In genomic region chr2:68250196-68250595, GRCh38 we compare ENCODE assay signal across 7 cellular contexts. TPM values are rescaled to one million over a fixed set of nuclear protein-coding genes. Genes with fewer than 3 reads are reported as not detected.
A peak's percentile ranks its signal among the peaks of the same experiment; 100 is the strongest.
DNase-seq lines count a peak whose midpoint lies in the region; ATAC-seq and TF ChIP-seq lines count a peak whose summit lies in the region.

No MANE protein-coding gene starts in this region.

- peaks cover 15% of the 10 kb centered on the region for H3K36me3 Mint-ChIP-seq in HFFc6 (ENCODE audit: low read depth)
- peaks cover 7% of the 10 kb centered on the region for H3K36me3 Mint-ChIP-seq in T-helper 17 cell (ENCODE audit: low read depth)
- H3K36me3 Mint-ChIP-seq in stimulated activated memory B cell treated with anti-CD40 and anti-IgM and Interleukin-4, amounts not matched to agents 10 μg/mL and 1 μg/mL and 100 μg/mL, for 72 hours, result peaks cover 5% of the 10 kb centered on the region

- H3K27me3 Mint-ChIP-seq in HFFc6 (ENCODE audit: insufficient read depth), result peaks cover 5% of the 10 kb centered on the region
- H3K27me3 Mint-ChIP-seq in T-helper 17 cell, result no peaks in the 10 kb centered on the region
- H3K27me3 Mint-ChIP-seq in stimulated activated memory B cell treated with anti-CD40 and anti-IgM and Interleukin-4, amounts not matched to agents 10 μg/mL and 1 μg/mL and 100 μg/mL, for 72 hours, result no peaks in the 10 kb centered on the region

- DNase-seq in HFFc6 (no peak), T-helper 17 cell (no peak), germinal center (ENCODE audit: low spot score) (peak; percentile 13), GDM1 (lab: John Stamatoyannopoulos, UW) (no peak), Ammon's horn (ENCODE audit: low spot score) (no peak)

- H3K9me3 Mint-ChIP-seq in HFFc6, result no peaks in the 10 kb centered on the region
- H3K9me3 Mint-ChIP-seq in stimulated activated memory B cell treated with anti-CD40 and anti-IgM and Interleukin-4, amounts not matched to agents 10 μg/mL and 1 μg/mL and 100 μg/mL, for 72 hours, result no peaks in the 10 kb centered on the region

- TF ChIP-seq CTCF in HFFc6 (IDR thresholded peaks at IDR 0.05), result no peak

- peaks cover 22% of the 10 kb centered on the region for H3K4me1 Mint-ChIP-seq in HFFc6 (ENCODE audit: low read depth)
- peaks cover 33% of the 10 kb centered on the region for H3K4me1 Mint-ChIP-seq in T-helper 17 cell
- H3K4me1 Mint-ChIP-seq in stimulated activated memory B cell treated with anti-CD40 and anti-IgM and Interleukin-4, amounts not matched to agents 10 μg/mL and 1 μg/mL and 100 μg/mL, for 72 hours, result peaks cover 30% of the 10 kb centered on the region

- ATAC-seq in T-helper 17 cell (no peak), HG03571 (IDR thresholded peaks at IDR 0.05; ENCODE audit: unreplicated experiment) (no peak)
- ATAC-seq in stimulated activated memory B cell treated with anti-CD40 and anti-IgM and Interleukin-4, amounts not matched to agents 10 μg/mL and 1 μg/mL and 100 μg/mL, for 72 hours, result no peak

- H3K27ac Mint-ChIP-seq in HFFc6 (peak overlapping the region; percentile 93), T-helper 17 cell (no peak overlapping the region)
- H3K27ac Mint-ChIP-seq in stimulated activated memory B cell treated with anti-CD40 and anti-IgM and Interleukin-4, amounts not matched to agents 10 μg/mL and 1 μg/mL and 100 μg/mL, for 72 hours, result peak overlapping the region; percentile 94

- H3K4me3 Mint-ChIP-seq in HFFc6, result peak overlapping the region; percentile 94
- H3K4me3 Mint-ChIP-seq in T-helper 17 cell, result peak overlapping the region; percentile 99
- H3K4me3 Mint-ChIP-seq in stimulated activated memory B cell treated with anti-CD40 and anti-IgM and Interleukin-4, amounts not matched to agents 10 μg/mL and 1 μg/mL and 100 μg/mL, for 72 hours, result peak overlapping the region; percentile 91

- H3K9me3 ChIP-seq in T-helper 17 cell (ENCODE audit: control insufficient read depth, low read length, poor library complexity, severe bottlenecking), result no peaks in the 10 kb centered on the region

RNA-seq across cellular contexts. Expression of gene PPP3R1, which starts 2.1 kb away (rescaled TPM):
- total RNA-seq in HFFc6 (2021; fragmentation: NEBNext Ultra II Directional; extraction: Animal tissue kit (Norgen Biotek cat#: 25700)), result 10 to 100 TPM; 60.0 to 67.0 (median 63.0) TPM
- 10 to 100 TPM; 60.3 to 83.9 TPM for total RNA-seq in T-helper 17 cell
